Comparison of ENCODE assay signal across 24 cellular contexts in the genomic region with DNA sequence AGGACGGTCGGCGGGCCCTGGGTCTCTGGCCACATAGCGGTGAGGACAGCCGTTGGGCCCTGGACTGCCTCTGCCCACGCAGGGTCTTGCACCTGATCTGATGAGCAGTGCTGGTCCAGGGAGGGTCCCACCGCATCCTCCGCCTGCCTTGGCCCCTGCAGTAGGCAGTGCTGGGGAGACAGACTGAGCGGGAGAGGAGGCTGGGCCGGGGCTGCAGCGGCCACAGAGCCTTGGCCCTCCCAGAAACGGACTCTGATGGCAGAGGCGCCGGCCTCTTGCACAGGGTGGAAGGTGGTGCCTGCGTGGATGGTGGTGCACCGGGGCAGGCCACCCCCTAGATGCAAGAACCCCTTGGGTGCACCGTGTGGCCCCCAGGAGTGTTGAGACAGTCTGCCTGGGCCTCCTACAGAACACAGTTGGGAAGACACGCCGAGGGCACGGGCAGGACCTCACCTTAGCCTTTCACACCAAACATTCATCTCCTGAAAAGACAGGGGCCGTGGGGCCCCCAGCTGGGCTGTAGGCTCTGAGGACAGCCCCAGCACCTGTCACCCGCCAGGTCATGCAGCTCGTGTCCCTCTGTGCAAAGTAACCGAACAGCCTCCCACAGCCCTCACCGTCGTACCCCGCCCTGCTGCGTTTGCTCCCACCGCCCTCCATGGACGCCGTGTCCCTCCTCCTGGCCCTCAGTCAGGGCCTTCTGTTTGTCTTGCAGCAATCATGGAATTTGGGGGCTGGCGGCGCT. TPM values are rescaled to one million over a fixed set of nuclear protein-coding genes. Genes with fewer than 3 reads are reported as not detected.
DNase-seq lines count a peak whose midpoint lies in the region; ATAC-seq, FAIRE-seq and TF ChIP-seq lines count a peak whose summit lies in the region.
"Had no signal": no experiment of that assay in that cellular context is flagged by ENCODE, and none has a peak within 500 bp of the region (broad histone marks: within the 10 kb centered on the region; RNA-seq: fewer than 3 reads in every experiment).

No MANE protein-coding gene starts in this region.

- TF ChIP-seq CTCF in kidney (IDR thresholded peaks at IDR 0.05; ENCODE audit: borderline replicate concordance, extremely low read depth, insufficient read depth), result no peak

- no peak for ATAC-seq in activated naive CD8-positive, alpha-beta T cell treated with anti-CD3 and anti-CD28 coated beads, Interleukin-2, amount 50 U/mL, for 24 hours
- peak; percentile 21 for ATAC-seq in stimulated activated naive CD8-positive, alpha-beta T cell treated with anti-CD3 and anti-CD28 coated beads, Interleukin-15, amount 100 ng/mL, for 72 hours
- ATAC-seq: GM12878 had no signal

- H3K4me3 ChIP-seq in kidney (ENCODE audit: low read length in 2 of 2), result no peak overlapping the region
- H3K4me3 ChIP-seq: GM12878, GM23248, Peyer's patch, SJSA1 had no signal

- H3K4me1 ChIP-seq in kidney (ENCODE audit: control insufficient read depth in 1 of 2, insufficient read depth in 1 of 2, low read depth in 1 of 2, low read length in 2 of 2), result peaks cover 0 to 3% of the 10 kb centered on the region in 2 donors
- H3K4me1 ChIP-seq: Caco-2, SJSA1 had no signal

- peak overlapping the region; percentile 42 for H3K27ac Mint-ChIP-seq in activated naive CD8-positive, alpha-beta T cell treated with anti-CD3 and anti-CD28 coated beads for 36 hours
- H3K27ac Mint-ChIP-seq in activated naive CD8-positive, alpha-beta T cell treated with anti-CD3 and anti-CD28 coated beads, Interleukin-2, amount 50 U/mL, for 24 hours, result no peak overlapping the region
- H3K27ac Mint-ChIP-seq in stimulated activated naive CD8-positive, alpha-beta T cell treated with anti-CD3 and anti-CD28 coated beads, Interleukin-15, amount 100 ng/mL, for 72 hours, result peak overlapping the region in 1 of 2 donors; percentile 71
- H3K27ac Mint-ChIP-seq: CD4-positive, CD25-positive, alpha-beta regulatory T cell had no signal

- H3K4me1 Mint-ChIP-seq in activated naive CD8-positive, alpha-beta T cell treated with anti-CD3 and anti-CD28 coated beads for 36 hours, result peaks cover 22% of the 10 kb centered on the region
- peaks cover 29% of the 10 kb centered on the region for H3K4me1 Mint-ChIP-seq in activated naive CD8-positive, alpha-beta T cell treated with anti-CD3 and anti-CD28 coated beads, Interleukin-2, amount 50 U/mL, for 24 hours
- H3K4me1 Mint-ChIP-seq in stimulated activated naive CD8-positive, alpha-beta T cell treated with anti-CD3 and anti-CD28 coated beads, Interleukin-15, amount 100 ng/mL, for 72 hours, result peaks cover 59% of the 10 kb centered on the region

- no peak for TF ChIP-seq POLR2A in GM12891 (IDR thresholded peaks at IDR 0.05; ENCODE audit: low read depth, low read length)

- no peaks in the 10 kb centered on the region for H3K36me3 ChIP-seq in kidney (ENCODE audit: control insufficient read depth in 1 of 2, insufficient read depth in 2 of 2, low read length in 2 of 2)
- H3K36me3 ChIP-seq: SJSA1 had no signal

- no peak overlapping the region for H3K27ac ChIP-seq in kidney (ENCODE audit: low read depth in 2 of 2, low read length in 2 of 2)
- H3K27ac ChIP-seq: GM23248, KMS-11, Peyer's patch, SJSA1 had no signal

- no peak for FAIRE-seq in GM12891 (lab: Jason Lieb, UNC)
- no peak for FAIRE-seq in kidney (lab: Jason Lieb, UNC)
- FAIRE-seq: A204.1, GM12878 had no signal

- DNase-seq in activated naive CD8-positive, alpha-beta T cell treated with anti-CD3 and anti-CD28 coated beads for 36 hours, result no peak
- DNase-seq in activated naive CD8-positive, alpha-beta T cell treated with anti-CD3 and anti-CD28 coated beads, Interleukin-2, amount 50 U/mL, for 24 hours, result no peak
- DNase-seq in GM12891 (ENCODE audit: insufficient read length, low spot score) (no peak), kidney (peak; percentile 69), NCI-H69 (lab: John Stamatoyannopoulos, UW) (no peak), NCI-H748 (lab: John Stamatoyannopoulos, UW; ENCODE audit: unreplicated experiment) (no peak)
- DNase-seq in stimulated activated naive CD8-positive, alpha-beta T cell treated with anti-CD3 and anti-CD28 coated beads, Interleukin-15, amount 100 ng/mL, for 72 hours, result no peak
- DNase-seq: Caco-2; CD4-positive, CD25-positive, alpha-beta regulatory T cell; DND-41; GM23248; HCEC 1CT; IMR-90; NCI-H1092 treated with DMSO at 0.1 percent for 48 hours; NCI-H1436 treated with DMSO at 0.1 percent for 48 hours; NCI-H2029; NCI-H2227 treated with DMSO at 0.1 percent for 48 hours; NCI-H510A treated with DMSO at 0.1 percent for 48 hours; NCI-H82; Peyer's patch had no signal

- no peaks in the 10 kb centered on the region for H3K9me3 ChIP-seq in kidney (ENCODE audit: control insufficient read depth in 1 of 2, low read length in 2 of 2)
- H3K9me3 ChIP-seq: Caco-2, Peyer's patch, SJSA1 had no signal

- peaks cover 24% of the 10 kb centered on the region for H3K36me3 Mint-ChIP-seq in activated naive CD8-positive, alpha-beta T cell treated with anti-CD3 and anti-CD28 coated beads for 36 hours
- H3K36me3 Mint-ChIP-seq in activated naive CD8-positive, alpha-beta T cell treated with anti-CD3 and anti-CD28 coated beads, Interleukin-2, amount 50 U/mL, for 24 hours (ENCODE audit: low read depth), result peaks cover 33% of the 10 kb centered on the region

- no peaks in the 10 kb centered on the region for H3K27me3 Mint-ChIP-seq in activated naive CD8-positive, alpha-beta T cell treated with anti-CD3 and anti-CD28 coated beads for 36 hours
- no peaks in the 10 kb centered on the region for H3K27me3 Mint-ChIP-seq in activated naive CD8-positive, alpha-beta T cell treated with anti-CD3 and anti-CD28 coated beads, Interleukin-2, amount 50 U/mL, for 24 hours
- H3K27me3 Mint-ChIP-seq in stimulated activated naive CD8-positive, alpha-beta T cell treated with anti-CD3 and anti-CD28 coated beads, Interleukin-15, amount 100 ng/mL, for 72 hours, result no peaks in the 10 kb centered on the region
- H3K27me3 Mint-ChIP-seq: CD4-positive, CD25-positive, alpha-beta regulatory T cell had no signal

- intact Hi-C loops in kidney (cut with DNase I), result no loop called here

- H3K9ac ChIP-seq in kidney (ENCODE audit: low read length in 2 of 2), result no peak overlapping the region
- H3K9ac ChIP-seq: GM23248, KMS-11 had no signal

- H3K4me3 Mint-ChIP-seq in activated naive CD8-positive, alpha-beta T cell treated with anti-CD3 and anti-CD28 coated beads for 36 hours, result no peak overlapping the region
- no peak overlapping the region for H3K4me3 Mint-ChIP-seq in activated naive CD8-positive, alpha-beta T cell treated with anti-CD3 and anti-CD28 coated beads, Interleukin-2, amount 50 U/mL, for 24 hours
- no peak overlapping the region for H3K4me3 Mint-ChIP-seq in stimulated activated naive CD8-positive, alpha-beta T cell treated with anti-CD3 and anti-CD28 coated beads, Interleukin-15, amount 100 ng/mL, for 72 hours
- H3K4me3 Mint-ChIP-seq: CD4-positive, CD25-positive, alpha-beta regulatory T cell had no signal

- no peaks in the 10 kb centered on the region for H3K9me3 Mint-ChIP-seq in activated naive CD8-positive, alpha-beta T cell treated with anti-CD3 and anti-CD28 coated beads for 36 hours
- H3K9me3 Mint-ChIP-seq in activated naive CD8-positive, alpha-beta T cell treated with anti-CD3 and anti-CD28 coated beads, Interleukin-2, amount 50 U/mL, for 24 hours, result no peaks in the 10 kb centered on the region
- no peaks in the 10 kb centered on the region for H3K9me3 Mint-ChIP-seq in stimulated activated naive CD8-positive, alpha-beta T cell treated with anti-CD3 and anti-CD28 coated beads, Interleukin-15, amount 100 ng/mL, for 72 hours
- H3K9me3 Mint-ChIP-seq: CD4-positive, CD25-positive, alpha-beta regulatory T cell had no signal

TF ChIP-seq in GM12891, 5 proteins besides CTCF, POLR2A, EP300 and RAD21:
- no peak for TF ChIP-seq POU2F2 (IDR thresholded peaks at IDR 0.05; ENCODE audit: low read depth, low read length)
- TF ChIP-seq TAF1 (IDR thresholded peaks at IDR 0.05; ENCODE audit: low read depth, low read length), result no peak
- TF ChIP-seq SPI1 (IDR thresholded peaks at IDR 0.05; ENCODE audit: low read depth, low read length), result no peak
- 0 out of 2 replicates have a peak, but pooled peaks have one; percentile 9 for TF ChIP-seq POLR2AphosphoS5 (IDR thresholded peaks at IDR 0.05; ENCODE audit: low read depth, low read length)
- no peak for TF ChIP-seq PAX5 (IDR thresholded peaks at IDR 0.05; ENCODE audit: insufficient read depth, low read length, severe bottlenecking)

RNA-seq across cellular contexts. Expression of a gene that starts 36.8 kb away (rescaled TPM):
- 10 to 100 TPM; 94.2 to 98.5 TPM for total RNA-seq in activated naive CD8-positive, alpha-beta T cell treated with anti-CD3 and anti-CD28 coated beads for 36 hours
- 34.8 TPM for polyA plus RNA-seq in GM12891 (2012; ENCODE audit: low read depth, missing spikeins)
- total RNA-seq in kidney, result 17.2 TPM
- 4.3 TPM for polyA plus RNA-seq in kidney (ENCODE audit: insufficient read depth, low read depth, low replicate concordance)
